ENCODE assay signal across 39 cellular contexts in the genomic region with DNA sequence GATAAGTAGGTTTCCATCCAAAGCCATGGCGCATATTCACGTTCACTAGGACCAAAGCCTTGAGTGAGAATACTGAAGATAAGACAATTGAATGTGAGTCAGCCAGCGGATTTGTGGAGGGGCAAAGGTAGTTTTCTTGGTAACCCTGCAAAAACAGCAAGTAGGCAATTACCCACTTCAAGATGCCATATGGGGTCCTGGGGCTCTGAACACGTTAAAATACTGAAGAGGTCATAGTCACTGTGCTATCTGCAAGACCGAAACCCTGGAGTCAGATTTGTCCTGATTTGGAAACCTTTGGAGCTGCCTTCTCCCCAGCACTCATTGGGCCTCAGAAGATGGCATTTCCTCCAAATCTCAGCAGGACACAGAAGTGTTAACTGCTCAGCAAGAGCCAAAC.
"Had no signal": no experiment of that assay in that cellular context is flagged by ENCODE, and none has a peak within 500 bp of the region (broad histone marks: within the 10 kb centered on the region; RNA-seq: fewer than 3 reads in every experiment).

No MANE protein-coding gene starts in this region.

- H3K27me3 Mint-ChIP-seq: activated naive CD4-positive, alpha-beta T cell treated with anti-CD3 and anti-CD28 coated beads, Interleukin-2, amount 10 ng/mL, durations not matched to agents 7 days and 5 days; activated naive CD4-positive, alpha-beta T cell treated with anti-CD3 and anti-CD28 coated beads, Interleukin-2, amount 50 U/mL, for 24 hours; activated naive CD8-positive, alpha-beta T cell; activated naive CD8-positive, alpha-beta T cell treated with anti-CD3 and anti-CD28 coated beads for 36 hours; activated naive CD8-positive, alpha-beta T cell treated with anti-CD3 and anti-CD28 coated beads, Interleukin-2, amount 10 ng/mL, durations not matched to agents 7 days and 5 days; activated naive CD8-positive, alpha-beta T cell treated with anti-CD3 and anti-CD28 coated beads, Interleukin-2, amount 50 U/mL, for 24 hours; activated T-cell treated with anti-CD3 and anti-CD28 coated beads, Interleukin-2, amount 50 U/mL, for 24 hours; activated T-helper 17 cell treated with anti-CD3 and anti-CD28 coated beads, Interleukin-2, amount 50 U/mL, for 72 hours; central memory CD8-positive, alpha-beta T cell had no signal

- H3K36me3 Mint-ChIP-seq: activated naive CD4-positive, alpha-beta T cell treated with anti-CD3 and anti-CD28 coated beads, Interleukin-2, amount 10 ng/mL, durations not matched to agents 7 days and 5 days; activated naive CD4-positive, alpha-beta T cell treated with anti-CD3 and anti-CD28 coated beads, Interleukin-2, amount 50 U/mL, for 24 hours; activated naive CD4-positive, alpha-beta T cell treated with anti-CD3 and anti-CD28 coated beads, Interleukin-2, amount 50 U/mL, for 72 hours; activated naive CD8-positive, alpha-beta T cell; activated naive CD8-positive, alpha-beta T cell treated with anti-CD3 and anti-CD28 coated beads for 36 hours; activated naive CD8-positive, alpha-beta T cell treated with anti-CD3 and anti-CD28 coated beads, Interleukin-2, amount 10 ng/mL, durations not matched to agents 7 days and 5 days; brain had no signal

- H3K27me3 ChIP-seq: adrenal gland, ascending aorta, body of pancreas, brain microvascular endothelial cell, breast epithelium, cardiac muscle cell had no signal

- DNase-seq: activated effector memory CD4-positive, alpha-beta T cell treated with anti-CD3 and anti-CD28 coated beads, Interleukin-2, amount 50 U/mL, for 16 hours; activated effector memory CD4-positive, alpha-beta T cell treated with Interleukin-2 at 50 U/mL for 16 hours; activated gamma-delta T cell; activated gamma-delta T cell treated with Interleukin-2 at 50 U/mL for 16 hours; activated naive CD4-positive, alpha-beta T cell; activated naive CD4-positive, alpha-beta T cell treated with anti-CD3 and anti-CD28 coated beads for 36 hours; activated naive CD4-positive, alpha-beta T cell treated with anti-CD3 and anti-CD28 coated beads, Interleukin-2, amount 10 ng/mL, durations not matched to agents 7 days and 5 days; activated naive CD4-positive, alpha-beta T cell treated with anti-CD3 and anti-CD28 coated beads, Interleukin-2, amount 50 U/mL, for 16 hours; activated naive CD4-positive, alpha-beta T cell treated with Interleukin-2 at 50 U/mL for 16 hours; activated naive CD8-positive, alpha-beta T cell treated with anti-CD3 and anti-CD28 coated beads for 36 hours; activated naive CD8-positive, alpha-beta T cell treated with anti-CD3 and anti-CD28 coated beads, Interleukin-2, amount 10 ng/mL, durations not matched to agents 7 days and 5 days; activated naive CD8-positive, alpha-beta T cell treated with anti-CD3 and anti-CD28 coated beads, Interleukin-2, amount 50 U/mL, for 24 hours; activated T-cell treated with anti-CD3 and anti-CD28 coated beads, Interleukin-2, amount 50 U/mL, for 1 hour; activated T-cell treated with anti-CD3 and anti-CD28 coated beads, Interleukin-2, amount 50 U/mL, for 24 hours; activated T-cell treated with anti-CD3 and anti-CD28 coated beads, Interleukin-2, amount 50 U/mL, for 4 hours; activated T-cell treated with anti-CD3 and anti-CD28 coated beads, Interleukin-2, amount 50 U/mL, for 48 hours; activated T-cell treated with anti-CD3 and anti-CD28 coated beads, Interleukin-2, amount 50 U/mL, for 72 hours; adrenal gland; amniotic stem cell; amygdala; anterior cingulate cortex; aorta; body of pancreas; brain microvascular endothelial cell; caudate nucleus; central memory CD4-positive, alpha-beta T cell; cerebellar nuclear complex had no signal

- H3K4me3 Mint-ChIP-seq: activated naive CD4-positive, alpha-beta T cell treated with anti-CD3 and anti-CD28 coated beads for 36 hours; activated naive CD4-positive, alpha-beta T cell treated with anti-CD3 and anti-CD28 coated beads, Interleukin-2, amount 10 ng/mL, durations not matched to agents 7 days and 5 days; activated naive CD4-positive, alpha-beta T cell treated with anti-CD3 and anti-CD28 coated beads, Interleukin-2, amount 50 U/mL, for 24 hours; activated naive CD8-positive, alpha-beta T cell; activated naive CD8-positive, alpha-beta T cell treated with anti-CD3 and anti-CD28 coated beads for 36 hours; activated naive CD8-positive, alpha-beta T cell treated with anti-CD3 and anti-CD28 coated beads, Interleukin-2, amount 10 ng/mL, durations not matched to agents 7 days and 5 days; activated naive CD8-positive, alpha-beta T cell treated with anti-CD3 and anti-CD28 coated beads, Interleukin-2, amount 50 U/mL, for 24 hours; activated T-cell treated with anti-CD3 and anti-CD28 coated beads, Interleukin-2, amount 50 U/mL, for 24 hours; activated T-cell treated with anti-CD3 and anti-CD28 coated beads, Interleukin-2, amount 50 U/mL, for 4 hours; activated T-cell treated with anti-CD3 and anti-CD28 coated beads, Interleukin-2, amount 50 U/mL, for 72 hours; activated T-helper 1 cell treated with anti-CD3 and anti-CD28 coated beads, Interleukin-12 subunit alpha, Interleukin-12 subunit beta, Interleukin-2, Interleukin-4 antibody, amounts not matched to agents 30 ng/mL and 10 ng/mL and 1 ng/mL, durations not matched to agents 14 hours and 24 hours and 36 hours; activated T-helper 17 cell treated with anti-CD3 and anti-CD28 coated beads, Interleukin-2, amount 50 U/mL, for 72 hours; brain; central memory CD8-positive, alpha-beta T cell had no signal

- H3K9me3 Mint-ChIP-seq: activated naive CD4-positive, alpha-beta T cell treated with anti-CD3 and anti-CD28 coated beads for 36 hours; activated naive CD8-positive, alpha-beta T cell treated with anti-CD3 and anti-CD28 coated beads for 36 hours; activated T-cell treated with anti-CD3 and anti-CD28 coated beads, Interleukin-2, amount 50 U/mL, for 4 hours had no signal

- H3K4me3 ChIP-seq: adrenal gland, ascending aorta, body of pancreas, breast epithelium, cardiac muscle cell had no signal

- H3K9me3 ChIP-seq: adrenal gland, ascending aorta, body of pancreas, breast epithelium had no signal

- H3K4me1 Mint-ChIP-seq: activated naive CD8-positive, alpha-beta T cell treated with anti-CD3 and anti-CD28 coated beads for 36 hours; activated naive CD8-positive, alpha-beta T cell treated with anti-CD3 and anti-CD28 coated beads, Interleukin-2, amount 10 ng/mL, durations not matched to agents 7 days and 5 days; activated T-helper 17 cell treated with anti-CD3 and anti-CD28 coated beads, Interleukin-2, amount 50 U/mL, for 72 hours; brain; central memory CD8-positive, alpha-beta T cell had no signal

- FAIRE-seq: astrocyte had no signal

- H3K4me1 ChIP-seq: adrenal gland, ascending aorta, body of pancreas, breast epithelium had no signal

- H3K36me3 ChIP-seq: adrenal gland, ascending aorta, brain microvascular endothelial cell, breast epithelium, cardiac muscle cell had no signal

- H3K27ac ChIP-seq: adrenal gland, ascending aorta, body of pancreas, brain microvascular endothelial cell, breast epithelium, cardiac muscle cell had no signal

- H3K27ac Mint-ChIP-seq: activated naive CD4-positive, alpha-beta T cell treated with anti-CD3 and anti-CD28 coated beads for 36 hours; activated naive CD4-positive, alpha-beta T cell treated with anti-CD3 and anti-CD28 coated beads, Interleukin-2, amount 10 ng/mL, durations not matched to agents 7 days and 5 days; activated naive CD4-positive, alpha-beta T cell treated with anti-CD3 and anti-CD28 coated beads, Interleukin-2, amount 50 U/mL, for 24 hours; activated naive CD4-positive, alpha-beta T cell treated with anti-CD3 and anti-CD28 coated beads, Interleukin-2, amount 50 U/mL, for 72 hours; activated naive CD8-positive, alpha-beta T cell; activated naive CD8-positive, alpha-beta T cell treated with anti-CD3 and anti-CD28 coated beads for 36 hours; activated naive CD8-positive, alpha-beta T cell treated with anti-CD3 and anti-CD28 coated beads, Interleukin-2, amount 10 ng/mL, durations not matched to agents 7 days and 5 days; activated naive CD8-positive, alpha-beta T cell treated with anti-CD3 and anti-CD28 coated beads, Interleukin-2, amount 50 U/mL, for 24 hours; activated T-cell treated with anti-CD3 and anti-CD28 coated beads, Interleukin-2, amount 50 U/mL, for 24 hours; activated T-cell treated with anti-CD3 and anti-CD28 coated beads, Interleukin-2, amount 50 U/mL, for 72 hours; activated T-helper 1 cell treated with anti-CD3 and anti-CD28 coated beads, Interleukin-12 subunit alpha, Interleukin-12 subunit beta, Interleukin-2, Interleukin-4 antibody, amounts not matched to agents 30 ng/mL and 10 ng/mL and 1 ng/mL, durations not matched to agents 14 hours and 24 hours and 36 hours; activated T-helper 17 cell treated with anti-CD3 and anti-CD28 coated beads, Interleukin-2, amount 50 U/mL, for 72 hours; activated T-helper 2 cell treated with anti-CD3 and anti-CD28 coated beads, Interferon-gamma antibody, Interleukin-2, Interleukin-4, amounts not matched to agents 10 μg/mL and 5 μg/mL and 100 μg/mL, durations not matched to agents 14 hours and 24 hours and 36 hours; brain had no signal
